ENCODE assay signal across 24 cellular contexts in genomic region chr1:205026181-205026580, GRCh38. TPM values are rescaled to one million over a fixed set of nuclear protein-coding genes. Genes with fewer than 3 reads are reported as not detected.
"Had no signal": no experiment of that assay in that cellular context is flagged by ENCODE, and none has a peak within 500 bp of the region (broad histone marks: within the 10 kb centered on the region; RNA-seq: fewer than 3 reads in every experiment).

No MANE protein-coding gene starts in this region.

- H3K4me3 ChIP-seq: hepatocyte, stomach, transverse colon, uterus had no signal

- DNase-seq: activated CD4-positive, alpha-beta T cell treated with anti-CD3 and anti-CD28 coated beads, Interleukin-2, amount 10 ng/mL, durations not matched to agents 7 days and 5 days; activated CD4-positive, CD25-positive, alpha-beta regulatory T cell treated with anti-CD3 and anti-CD28 coated beads, Interleukin-2, amount 50 U/mL, for 72 hours; activated CD8-positive, alpha-beta T cell treated with anti-CD3 and anti-CD28 coated beads for 36 hours; activated gamma-delta T cell; activated naive CD4-positive, alpha-beta T cell treated with anti-CD3 and anti-CD28 coated beads, Interleukin-2, amount 50 U/mL, for 16 hours; activated naive CD8-positive, alpha-beta T cell treated with anti-CD3 and anti-CD28 coated beads, Interleukin-2, amount 50 U/mL, for 24 hours; cortex of kidney; effector CD8-positive, alpha-beta T cell; foreskin keratinocyte; left ventricle myocardium superior; mammary epithelial cell; nucleus accumbens; small intestine; stimulated activated CD4-positive, alpha-beta T cell treated with anti-CD3 and anti-CD28 coated beads, Interleukin-2, amount 100 ng/mL, for 24 hours; stomach; transverse colon; uterus had no signal

- H3K27ac Mint-ChIP-seq: activated CD4-positive, alpha-beta T cell treated with anti-CD3 and anti-CD28 coated beads, Interleukin-2, amount 10 ng/mL, durations not matched to agents 7 days and 5 days; activated CD8-positive, alpha-beta T cell treated with anti-CD3 and anti-CD28 coated beads for 36 hours; activated naive CD8-positive, alpha-beta T cell treated with anti-CD3 and anti-CD28 coated beads, Interleukin-2, amount 50 U/mL, for 24 hours; activated T-helper 1 cell treated with anti-CD3 and anti-CD28 coated beads, Interleukin-12 subunit alpha, Interleukin-12 subunit beta, Interleukin-2, Interleukin-4 antibody, amounts not matched to agents 30 ng/mL and 10 ng/mL and 1 ng/mL, durations not matched to agents 14 hours and 24 hours and 36 hours; nephron; stimulated activated memory B cell treated with anti-CD40 and anti-IgM and Interleukin-4, amounts not matched to agents 10 μg/mL and 1 μg/mL and 100 μg/mL, for 72 hours had no signal

- H3K36me3 ChIP-seq: stomach, transverse colon, uterus had no signal

- H3K9me3 Mint-ChIP-seq: activated CD4-positive, alpha-beta T cell treated with anti-CD3 and anti-CD28 coated beads, Interleukin-2, amount 10 ng/mL, durations not matched to agents 7 days and 5 days; activated CD8-positive, alpha-beta T cell treated with anti-CD3 and anti-CD28 coated beads for 36 hours; activated naive CD8-positive, alpha-beta T cell treated with anti-CD3 and anti-CD28 coated beads, Interleukin-2, amount 50 U/mL, for 24 hours; activated T-helper 1 cell treated with anti-CD3 and anti-CD28 coated beads, Interleukin-12 subunit alpha, Interleukin-12 subunit beta, Interleukin-2, Interleukin-4 antibody, amounts not matched to agents 30 ng/mL and 10 ng/mL and 1 ng/mL, durations not matched to agents 14 hours and 24 hours and 36 hours; nephron; stimulated activated memory B cell treated with anti-CD40 and anti-IgM and Interleukin-4, amounts not matched to agents 10 μg/mL and 1 μg/mL and 100 μg/mL, for 72 hours had no signal

- ATAC-seq: activated CD8-positive, alpha-beta T cell treated with anti-CD3 and anti-CD28 coated beads for 36 hours; activated naive CD8-positive, alpha-beta T cell treated with anti-CD3 and anti-CD28 coated beads, Interleukin-2, amount 50 U/mL, for 24 hours; foreskin keratinocyte; left ventricle myocardium superior; sciatic nerve; stimulated activated memory B cell treated with anti-CD40 and anti-IgM and Interleukin-4, amounts not matched to agents 10 μg/mL and 1 μg/mL and 100 μg/mL, for 72 hours had no signal

- H3K27me3 Mint-ChIP-seq: activated CD4-positive, alpha-beta T cell treated with anti-CD3 and anti-CD28 coated beads, Interleukin-2, amount 10 ng/mL, durations not matched to agents 7 days and 5 days; activated CD8-positive, alpha-beta T cell treated with anti-CD3 and anti-CD28 coated beads for 36 hours; activated naive CD8-positive, alpha-beta T cell treated with anti-CD3 and anti-CD28 coated beads, Interleukin-2, amount 50 U/mL, for 24 hours had no signal

- H3K9me3 ChIP-seq: stomach, transverse colon, uterus had no signal

- H3K4me1 ChIP-seq: foreskin keratinocyte, stomach, transverse colon, uterus had no signal

- H3K27ac ChIP-seq: foreskin keratinocyte, hepatocyte, stomach, transverse colon, uterus had no signal

- H3K4me1 Mint-ChIP-seq: activated CD4-positive, alpha-beta T cell treated with anti-CD3 and anti-CD28 coated beads, Interleukin-2, amount 10 ng/mL, durations not matched to agents 7 days and 5 days; activated naive CD8-positive, alpha-beta T cell treated with anti-CD3 and anti-CD28 coated beads, Interleukin-2, amount 50 U/mL, for 24 hours; stimulated activated memory B cell treated with anti-CD40 and anti-IgM and Interleukin-4, amounts not matched to agents 10 μg/mL and 1 μg/mL and 100 μg/mL, for 72 hours had no signal

- H3K4me3 Mint-ChIP-seq: activated CD4-positive, alpha-beta T cell treated with anti-CD3 and anti-CD28 coated beads, Interleukin-2, amount 10 ng/mL, durations not matched to agents 7 days and 5 days; activated CD8-positive, alpha-beta T cell treated with anti-CD3 and anti-CD28 coated beads for 36 hours; activated naive CD8-positive, alpha-beta T cell treated with anti-CD3 and anti-CD28 coated beads, Interleukin-2, amount 50 U/mL, for 24 hours; activated T-helper 1 cell treated with anti-CD3 and anti-CD28 coated beads, Interleukin-12 subunit alpha, Interleukin-12 subunit beta, Interleukin-2, Interleukin-4 antibody, amounts not matched to agents 30 ng/mL and 10 ng/mL and 1 ng/mL, durations not matched to agents 14 hours and 24 hours and 36 hours; nephron; stimulated activated memory B cell treated with anti-CD40 and anti-IgM and Interleukin-4, amounts not matched to agents 10 μg/mL and 1 μg/mL and 100 μg/mL, for 72 hours had no signal

- H3K36me3 Mint-ChIP-seq: stimulated activated memory B cell treated with anti-CD40 and anti-IgM and Interleukin-4, amounts not matched to agents 10 μg/mL and 1 μg/mL and 100 μg/mL, for 72 hours had no signal

- H3K27me3 ChIP-seq: hepatocyte, uterus had no signal

RNA-seq across cellular contexts. Expression of gene CNTN2, which starts 16.8 kb away (rescaled TPM):
- total RNA-seq: activated CD4-positive, alpha-beta T cell treated with anti-CD3 and anti-CD28 coated beads, Interleukin-2, amount 10 ng/mL, durations not matched to agents 7 days and 5 days; activated CD8-positive, alpha-beta T cell treated with anti-CD3 and anti-CD28 coated beads for 36 hours; activated T-helper 1 cell treated with anti-CD3 and anti-CD28 coated beads, Interleukin-12 subunit alpha, Interleukin-12 subunit beta, Interleukin-2, Interleukin-4 antibody, amounts not matched to agents 30 ng/mL and 10 ng/mL and 1 ng/mL, durations not matched to agents 14 hours and 24 hours and 36 hours; foreskin keratinocyte; glomerular endothelial cell; T-helper 2 cell treated with Interferon-gamma antibody and Interleukin-4, amounts not matched to agents 100 ng/mL and 5 ng/mL, for 36 hours had no signal
